8 cellular contexts compared by ENCODE assay signal in genomic region chrX:16868920-16869319, GRCh38. TPM values are rescaled to one million over a fixed set of nuclear protein-coding genes. Genes with fewer than 3 reads are reported as not detected.
DNase-seq lines count a peak whose midpoint lies in the region; ATAC-seq, FAIRE-seq and TF ChIP-seq lines count a peak whose summit lies in the region.

No MANE protein-coding gene starts in this region.

- TF ChIP-seq EP300 in transverse colon (IDR thresholded peaks at IDR 0.05; ENCODE audit: low read depth), result no peak

- peak overlapping the region in 1 of 3 donors; percentile 56 for H3K27ac ChIP-seq in right lobe of liver
- peak overlapping the region; percentile 90 to 97 (median 95) for H3K27ac ChIP-seq in transverse colon

- DNase-seq in activated naive CD4-positive, alpha-beta T cell treated with anti-CD3 and anti-CD28 coated beads for 36 hours, result peak; percentile 32
- DNase-seq in activated naive CD4-positive, alpha-beta T cell treated with Interleukin-2 at 50 U/mL for 16 hours, result no peak
- DNase-seq in adipocyte (ENCODE audit: low read depth) (no peak), right lobe of liver (no peak), transverse colon (no peak), NCI-H526 (lab: John Stamatoyannopoulos, UW) (no peak), urothelium cell line (ENCODE audit: low spot score) (no peak)

- no peak for FAIRE-seq in urothelium cell line (lab: Jason Lieb, UNC)

- peaks cover 29% of the 10 kb centered on the region for H3K36me3 Mint-ChIP-seq in activated naive CD4-positive, alpha-beta T cell treated with anti-CD3 and anti-CD28 coated beads for 36 hours (ENCODE audit: low read depth)

- H3K4me3 Mint-ChIP-seq in activated naive CD4-positive, alpha-beta T cell treated with anti-CD3 and anti-CD28 coated beads for 36 hours, result peak overlapping the region; percentile 93

- TF ChIP-seq POLR2A in right lobe of liver (IDR thresholded peaks at IDR 0.05) (no peak), transverse colon (IDR thresholded peaks at IDR 0.05) (no peak)

- H3K36me3 ChIP-seq in adipocyte (ENCODE audit: control insufficient read depth, insufficient read depth, low read length, severe bottlenecking), result no peaks in the 10 kb centered on the region
- no peaks in the 10 kb centered on the region for H3K36me3 ChIP-seq in right lobe of liver
- no peaks in the 10 kb centered on the region for H3K36me3 ChIP-seq in transverse colon

- H3K4me3 ChIP-seq in adipocyte (ENCODE audit: low read length) (peak overlapping the region; percentile 84), right lobe of liver (peak overlapping the region; percentile 50 to 69 (median 51)), transverse colon (peak overlapping the region in 3 of 4 donors; percentile 61 to 81 (median 74))

- no peak for ATAC-seq in right lobe of liver
- ATAC-seq in HG03469 (IDR thresholded peaks at IDR 0.05; ENCODE audit: unreplicated experiment), result no peak

- no peaks in the 10 kb centered on the region for H3K27me3 ChIP-seq in adipocyte (replicated peaks; ENCODE audit: control insufficient read depth, insufficient read depth, low read length)
- no peaks in the 10 kb centered on the region for H3K27me3 ChIP-seq in right lobe of liver
- H3K27me3 ChIP-seq in transverse colon, result no peaks in the 10 kb centered on the region

- in situ Hi-C loops in transverse colon (cut with MboI; ENCODE audit: low pct_ligation_motif_present in 1 of 4, low pct_unique_long_range_greater_than_20kb in 1 of 4, low sequenced_read_pairs in 3 of 4), result no loop called here

- H3K9me3 Mint-ChIP-seq in activated naive CD4-positive, alpha-beta T cell treated with anti-CD3 and anti-CD28 coated beads for 36 hours, result no peaks in the 10 kb centered on the region

- WGBS in right lobe of liver (ENCODE audit: insufficient coverage, low coverage, low lambda C conversion rate, missing lambda C conversion rate), result 25% methylated on average over 7 of the region's 7 CpGs
- WGBS in transverse colon (ENCODE audit: low coverage in 1 of 2), 2 donors, result 0 to 34% methylated on average over 3 to 7 of the region's 7 CpGs

- TF ChIP-seq CTCF in right lobe of liver (IDR thresholded peaks at IDR 0.05) (no peak), transverse colon (IDR thresholded peaks at IDR 0.05) (no peak)

- intact Hi-C loops in activated naive CD4-positive, alpha-beta T cell treated with anti-CD3 and anti-CD28 coated beads for 36 hours (cut with micrococcal nuclease), result loop anchor here (1.0 to 5.0 kb wide), 3 partner anchors 13 to 42 kb away; no protein-coding TSS in a partner anchor
- intact Hi-C loops in right lobe of liver (cut with DNase I), result no loop called here
- intact Hi-C loops in transverse colon (cut with DNase I; ENCODE audit: low total_unique reads), result no loop called here

- no peaks in the 10 kb centered on the region for H3K9me3 ChIP-seq in adipocyte (ENCODE audit: control insufficient read depth, low read length)
- H3K9me3 ChIP-seq in right lobe of liver, result no peaks in the 10 kb centered on the region
- no peaks in the 10 kb centered on the region for H3K9me3 ChIP-seq in transverse colon

- peak overlapping the region; percentile 98 for H3K27ac Mint-ChIP-seq in activated naive CD4-positive, alpha-beta T cell treated with anti-CD3 and anti-CD28 coated beads for 36 hours

- H3K9ac ChIP-seq in adipocyte (ENCODE audit: low read length), result peak overlapping the region; percentile 83

- H3K4me1 ChIP-seq in adipocyte (ENCODE audit: control insufficient read depth, insufficient read depth, low read length), result peaks cover 12% of the 10 kb centered on the region
- peaks cover 0 to 11% (median 0%) of the 10 kb centered on the region in 4 donors for H3K4me1 ChIP-seq in right lobe of liver
- H3K4me1 ChIP-seq in transverse colon, result peaks cover 10 to 31% (median 14%) of the 10 kb centered on the region in 4 donors

- CTCF ChIA-PET in activated naive CD4-positive, alpha-beta T cell treated with anti-CD3 and anti-CD28 coated beads for 36 hours (lab: Charles Lee), result interaction anchor here (1.4 kb wide), 1 partner anchor 41 kb away, joined by 3 read pairs; no protein-coding TSS in a partner anchor

- peaks cover 27% of the 10 kb centered on the region for H3K4me1 Mint-ChIP-seq in activated naive CD4-positive, alpha-beta T cell treated with anti-CD3 and anti-CD28 coated beads for 36 hours (ENCODE audit: low read depth)

- H3K27me3 Mint-ChIP-seq in activated naive CD4-positive, alpha-beta T cell treated with anti-CD3 and anti-CD28 coated beads for 36 hours (ENCODE audit: low read depth), result no peaks in the 10 kb centered on the region

RNA-seq across cellular contexts. Expression of gene RBBP7, which starts 1.2 kb away (rescaled TPM):
- total RNA-seq in activated naive CD4-positive, alpha-beta T cell treated with anti-CD3 and anti-CD28 coated beads for 36 hours, result 100 to 1,000 TPM; 213 to 228 TPM
- total RNA-seq in right lobe of liver (10 to 100 TPM; 31.4 to 38.6 (median 33.4) TPM), transverse colon (10 to 100 TPM; 32.2 to 67.4 (median 55.2) TPM)
